In genomic region chr22:28379075-28379806, GRCh38 we compare ENCODE assay signal across 1 cellular context.
TF ChIP-seq lines count a peak whose summit lies in the region.

No MANE protein-coding gene starts in this region.

TF ChIP-seq in HepG2, 621 proteins besides CTCF, POLR2A, EP300 and RAD21 (continued from another document):
- TF ChIP-seq THAP8 (CRISPR knock-in tag; IDR thresholded peaks at IDR 0.05; ENCODE audit: borderline replicate concordance) (no peak), SATB2 (CRISPR knock-in tag; IDR thresholded peaks at IDR 0.05) (no peak), CEBPG (CRISPR knock-in tag; IDR thresholded peaks at IDR 0.05) (0 out of 2 replicates have a peak, but pooled peaks have one; percentile 13), MAFK (conservative IDR thresholded peaks at IDR 0.05 in 1 of 2, IDR thresholded peaks at IDR 0.05 in 1 of 2; ENCODE audit: low read length in 2 of 2) (peak; percentile 66 to 74), DNMT1 (CRISPR knock-in tag; IDR thresholded peaks at IDR 0.05) (no peak), ZNF569 (CRISPR knock-in tag; IDR thresholded peaks at IDR 0.05; ENCODE audit: borderline replicate concordance) (no peak)
